9 cellular contexts compared by ENCODE assay signal in genomic region chr1:182446033-182446669, GRCh38. TPM values are rescaled to one million over a fixed set of nuclear protein-coding genes. Genes with fewer than 3 reads are reported as not detected.
DNase-seq lines count a peak whose midpoint lies in the region; ATAC-seq and TF ChIP-seq lines count a peak whose summit lies in the region.
"Had no signal": no experiment of that assay in that cellular context is flagged by ENCODE, and none has a peak within 500 bp of the region (broad histone marks: within the 10 kb centered on the region; RNA-seq: fewer than 3 reads in every experiment).

No MANE protein-coding gene starts in this region.

- no peak overlapping the region for H3K4me2 ChIP-seq in hepatocyte

- H4K20me1 ChIP-seq in hepatocyte (ENCODE audit: insufficient read depth, poor library complexity, severe bottlenecking): no peaks in the 10 kb centered on the region

- H3K9me3 ChIP-seq in hepatocyte (ENCODE audit: low read depth): no peaks in the 10 kb centered on the region

- H3K27me3 ChIP-seq in hepatocyte: no peaks in the 10 kb centered on the region

- no peaks in the 10 kb centered on the region for H3K36me3 ChIP-seq in hepatocyte (replicated peaks; ENCODE audit: insufficient read depth, low read depth)

- POLR2A ChIA-PET in GM10248 (lab: Yijun Ruan, JAX): no interaction called here

- no peaks in the 10 kb centered on the region for H3K27me3 Mint-ChIP-seq in activated naive CD8-positive, alpha-beta T cell treated with anti-CD3 and anti-CD28 coated beads, Interleukin-2, amount 50 U/mL, for 24 hours

- CTCF ChIA-PET in GM10248 (lab: Yijun Ruan, JAX): interaction anchor here (2.0 kb wide), 1 partner anchor 11 kb away, joined by 9 read pairs; no protein-coding TSS in a partner anchor

- H3K4me1 ChIP-seq in hepatocyte (ENCODE audit: insufficient read depth): no peaks in the 10 kb centered on the region

- no peak overlapping the region for H3K4me3 ChIP-seq in AG09309 (ENCODE audit: control insufficient read depth, low read depth, low read length)
- no peak overlapping the region for H3K4me3 ChIP-seq in hepatocyte

- H3K9me3 Mint-ChIP-seq in activated naive CD8-positive, alpha-beta T cell treated with anti-CD3 and anti-CD28 coated beads, Interleukin-2, amount 50 U/mL, for 24 hours: no peaks in the 10 kb centered on the region
- no peaks in the 10 kb centered on the region for H3K9me3 Mint-ChIP-seq in stimulated activated effector memory CD8-positive, alpha-beta T cell treated with anti-CD3 and anti-CD28 coated beads, Interleukin-12 subunit alpha, Interleukin-12 subunit beta, amount 100 ng/mL, for 72 hours

- no peaks in the 10 kb centered on the region for H3K4me1 Mint-ChIP-seq in activated naive CD8-positive, alpha-beta T cell treated with anti-CD3 and anti-CD28 coated beads, Interleukin-2, amount 50 U/mL, for 24 hours
- peaks cover 13% of the 10 kb centered on the region for H3K4me1 Mint-ChIP-seq in stimulated activated effector memory CD8-positive, alpha-beta T cell treated with anti-CD3 and anti-CD28 coated beads, Interleukin-12 subunit alpha, Interleukin-12 subunit beta, amount 100 ng/mL, for 72 hours

- H3K9me2 ChIP-seq in hepatocyte (replicated peaks; ENCODE audit: insufficient read depth): no peaks in the 10 kb centered on the region

- DNase-seq in AG09309 (ENCODE audit: low read depth) (peak; percentile 28), GM10248 (ENCODE audit: extremely low spot score) (peak; percentile 63), NCI-H524 treated with DMSO at 0.1 percent for 48 hours (lab: John Stamatoyannopoulos, UW) (peak; percentile 4), hepatocyte (ENCODE audit: low spot score) (peak; percentile 54)
- DNase-seq in activated naive CD8-positive, alpha-beta T cell treated with anti-CD3 and anti-CD28 coated beads, Interleukin-2, amount 50 U/mL, for 24 hours: peak; percentile 38
- DNase-seq in stimulated activated effector memory CD8-positive, alpha-beta T cell treated with anti-CD3 and anti-CD28 coated beads, Interleukin-12 subunit alpha, Interleukin-12 subunit beta, amount 100 ng/mL, for 72 hours (ENCODE audit: low spot score in 2 of 2): no peak
- DNase-seq: left cardiac atrium had no signal

- H3K4me3 Mint-ChIP-seq in activated naive CD8-positive, alpha-beta T cell treated with anti-CD3 and anti-CD28 coated beads, Interleukin-2, amount 50 U/mL, for 24 hours: no peak overlapping the region
- H3K4me3 Mint-ChIP-seq in stimulated activated effector memory CD8-positive, alpha-beta T cell treated with anti-CD3 and anti-CD28 coated beads, Interleukin-12 subunit alpha, Interleukin-12 subunit beta, amount 100 ng/mL, for 72 hours: no peak overlapping the region

- TF ChIP-seq CTCF in AG09309 (IDR thresholded peaks at IDR 0.05; ENCODE audit: control insufficient read depth, insufficient read depth, low read depth, low read length, missing control alignments) (peak; percentile 67), GM10248 (IDR thresholded peaks at IDR 0.05; ENCODE audit: control extremely low read depth, extremely low read depth, low read depth, missing control alignments) (peak; percentile 56), hepatocyte (IDR thresholded peaks at IDR 0.05; ENCODE audit: poor library complexity) (peak; percentile 60)

- H3K27ac Mint-ChIP-seq in activated naive CD8-positive, alpha-beta T cell treated with anti-CD3 and anti-CD28 coated beads, Interleukin-2, amount 50 U/mL, for 24 hours: no peak overlapping the region
- no peak overlapping the region for H3K27ac Mint-ChIP-seq in stimulated activated effector memory CD8-positive, alpha-beta T cell treated with anti-CD3 and anti-CD28 coated beads, Interleukin-12 subunit alpha, Interleukin-12 subunit beta, amount 100 ng/mL, for 72 hours

- ATAC-seq in HG03280 (IDR thresholded peaks at IDR 0.05; ENCODE audit: unreplicated experiment) (peak; percentile 72), GM21526 (IDR thresholded peaks at IDR 0.05; ENCODE audit: low FRiP score, unreplicated experiment) (no peak)
- no peak for ATAC-seq in activated naive CD8-positive, alpha-beta T cell treated with anti-CD3 and anti-CD28 coated beads, Interleukin-2, amount 50 U/mL, for 24 hours
- ATAC-seq in stimulated activated effector memory CD8-positive, alpha-beta T cell treated with anti-CD3 and anti-CD28 coated beads, Interleukin-12 subunit alpha, Interleukin-12 subunit beta, amount 100 ng/mL, for 72 hours: peak; percentile 59

- H3K27ac ChIP-seq in hepatocyte: no peak overlapping the region

- no peak overlapping the region for H2AFZ ChIP-seq in hepatocyte

- 2% methylated on average over 3 of the region's 3 CpGs for WGBS in hepatocyte (ENCODE audit: low lambda C conversion rate, missing lambda C conversion rate)

- no peaks in the 10 kb centered on the region for H3K36me3 Mint-ChIP-seq in activated naive CD8-positive, alpha-beta T cell treated with anti-CD3 and anti-CD28 coated beads, Interleukin-2, amount 50 U/mL, for 24 hours (ENCODE audit: low read depth)
- no peaks in the 10 kb centered on the region for H3K36me3 Mint-ChIP-seq in stimulated activated effector memory CD8-positive, alpha-beta T cell treated with anti-CD3 and anti-CD28 coated beads, Interleukin-12 subunit alpha, Interleukin-12 subunit beta, amount 100 ng/mL, for 72 hours

- H3K79me2 ChIP-seq in hepatocyte: no peaks in the 10 kb centered on the region

RNA-seq across cellular contexts. Expression of gene RGSL1, which starts 3.8 kb away (rescaled TPM):
- not detected in 2 replicates for total RNA-seq in hepatocyte
- polyA plus RNA-seq in hepatocyte: not detected in 2 replicates
- total RNA-seq: left cardiac atrium had no signal

RNA-seq across cellular contexts. Expression of gene TEDDM1, which starts 45.7 kb away (rescaled TPM):
- not detected in 2 replicates for total RNA-seq in hepatocyte
- polyA plus RNA-seq in hepatocyte: not detected in 2 replicates
- total RNA-seq: left cardiac atrium had no signal

RNA-seq across cellular contexts. Expression of gene GLUL, which starts 54.6 kb away (rescaled TPM):
- total RNA-seq in hepatocyte: 846 and 893 TPM in 2 replicates
- 677 and 747 TPM in 2 replicates for polyA plus RNA-seq in hepatocyte

Comparison
In these comparisons a context has a peak if more than half of its experiments do, and no peak if none do; other contexts are left out.
1. DNase-seq: peak in AG09309 (single experiment), GM10248 (single experiment), NCI-H524 treated with DMSO at 0.1 percent for 48 hours (single experiment), activated naive CD8-positive, alpha-beta T cell treated with anti-CD3 and anti-CD28 coated beads, Interleukin-2, amount 50 U/mL, for 24 hours (single experiment) and hepatocyte (single experiment); none in stimulated activated effector memory CD8-positive, alpha-beta T cell treated with anti-CD3 and anti-CD28 coated beads, Interleukin-12 subunit alpha, Interleukin-12 subunit beta, amount 100 ng/mL, for 72 hours (0 of 2).
2. ATAC-seq: peak in HG03280 (single experiment) and stimulated activated effector memory CD8-positive, alpha-beta T cell treated with anti-CD3 and anti-CD28 coated beads, Interleukin-12 subunit alpha, Interleukin-12 subunit beta, amount 100 ng/mL, for 72 hours (single experiment); none in activated naive CD8-positive, alpha-beta T cell treated with anti-CD3 and anti-CD28 coated beads, Interleukin-2, amount 50 U/mL, for 24 hours (single experiment) and GM21526 (single experiment).
3. Peak in every context shown above with its lines, with median percentiles within 50 percentile points of each other: CTCF ChIP-seq.